Comparison of ENCODE assay signal across 8 cellular contexts in genomic region chr19:16025108-16026101, GRCh38. TPM values are rescaled to one million over a fixed set of nuclear protein-coding genes. Genes with fewer than 3 reads are reported as not detected.
DNase-seq lines count a peak whose midpoint lies in the region; ATAC-seq and TF ChIP-seq lines count a peak whose summit lies in the region.

No MANE protein-coding gene starts in this region.

- intact Hi-C loops in Right ventricle myocardium inferior (cut with DNase I), result no loop called here

- POLR2A ChIA-PET in RWPE1 (lab: Yijun Ruan, JAX; ENCODE audit: low non-redundant PET), result interaction anchor here (0.5 kb wide), 1 partner anchor 167 kb away, joined by 3 read pairs; no protein-coding TSS in a partner anchor

- H3K27ac Mint-ChIP-seq in stimulated activated naive B cell treated with anti-CD40 and anti-IgM and Interleukin-4, amounts not matched to agents 10 μg/mL and 1 μg/mL and 100 μg/mL, for 72 hours, result peak overlapping the region; percentile 5

- DNase-seq in cardiac muscle cell (ENCODE audit: low read depth in 1 of 2, low spot score in 1 of 2) (peak in 1 of 2 donors; percentile 59), Right ventricle myocardium inferior (ENCODE audit: missing footprints) (no peak), RWPE1 (ENCODE audit: low spot score) (peak; percentile 70), fibroblast of pulmonary artery (ENCODE audit: low read depth) (peak; percentile 61), inferior parietal cortex (ENCODE audit: extremely low spot score) (no peak)
- DNase-seq in stimulated activated naive B cell treated with anti-CD40 and anti-IgM and Interleukin-4, amounts not matched to agents 10 μg/mL and 1 μg/mL and 100 μg/mL, for 72 hours, result no peak

- H3K4me3 Mint-ChIP-seq in stimulated activated naive B cell treated with anti-CD40 and anti-IgM and Interleukin-4, amounts not matched to agents 10 μg/mL and 1 μg/mL and 100 μg/mL, for 72 hours, result no peak overlapping the region

- TF ChIP-seq CTCF in cardiac muscle cell (IDR thresholded peaks at IDR 0.05; ENCODE audit: low read depth, low read length) (peak; percentile 61), RWPE1 (conservative IDR thresholded peaks at IDR 0.05; ENCODE audit: low read depth) (peak; percentile 29; the same call in 1 of the 2 replicates), fibroblast of pulmonary artery (IDR thresholded peaks at IDR 0.05; ENCODE audit: low read length, missing control alignments) (peak; percentile 61)

- no peaks in the 10 kb centered on the region for H3K9me3 Mint-ChIP-seq in stimulated activated naive B cell treated with anti-CD40 and anti-IgM and Interleukin-4, amounts not matched to agents 10 μg/mL and 1 μg/mL and 100 μg/mL, for 72 hours

- no peaks in the 10 kb centered on the region for H3K27me3 ChIP-seq in cardiac muscle cell

- H3K4me1 Mint-ChIP-seq in stimulated activated naive B cell treated with anti-CD40 and anti-IgM and Interleukin-4, amounts not matched to agents 10 μg/mL and 1 μg/mL and 100 μg/mL, for 72 hours, result peaks cover 11 to 25% of the 10 kb centered on the region in 2 donors

- no peak overlapping the region for H3K4me3 ChIP-seq in cardiac muscle cell
- no peak overlapping the region for H3K4me3 ChIP-seq in fibroblast of pulmonary artery (replicated peaks; ENCODE audit: low read depth, low read length)

- no peaks in the 10 kb centered on the region for H3K9me3 ChIP-seq in cardiac muscle cell (ENCODE audit: low read depth)

- H3K4me1 ChIP-seq in cardiac muscle cell (ENCODE audit: low read depth), result no peaks in the 10 kb centered on the region

- CTCF ChIA-PET in RWPE1 (lab: Yijun Ruan, JAX), result interaction anchor here (0.6 to 0.8 kb wide), 3 partner anchors 163 to 361 kb away, joined by 3 read pairs; no protein-coding TSS in a partner anchor

- peaks cover 0 to 23% of the 10 kb centered on the region in 2 donors for H3K27me3 Mint-ChIP-seq in stimulated activated naive B cell treated with anti-CD40 and anti-IgM and Interleukin-4, amounts not matched to agents 10 μg/mL and 1 μg/mL and 100 μg/mL, for 72 hours

- no peak overlapping the region for H3K27ac ChIP-seq in cardiac muscle cell
- H3K27ac ChIP-seq in RWPE1, result no peak overlapping the region

- no peaks in the 10 kb centered on the region for H3K36me3 Mint-ChIP-seq in stimulated activated naive B cell treated with anti-CD40 and anti-IgM and Interleukin-4, amounts not matched to agents 10 μg/mL and 1 μg/mL and 100 μg/mL, for 72 hours

- ATAC-seq in Right ventricle myocardium inferior (no peak), GM21423 (IDR thresholded peaks at IDR 0.05; ENCODE audit: unreplicated experiment) (no peak), HG03159 (IDR thresholded peaks at IDR 0.05; ENCODE audit: unreplicated experiment) (no peak)
- no peak for ATAC-seq in stimulated activated naive B cell treated with anti-CD40 and anti-IgM and Interleukin-4, amounts not matched to agents 10 μg/mL and 1 μg/mL and 100 μg/mL, for 72 hours (replicated peaks)

- H3K36me3 ChIP-seq in cardiac muscle cell, result no peaks in the 10 kb centered on the region

RNA-seq across cellular contexts. Expression of gene TPM4, which starts 50.9 kb away (rescaled TPM):
- 184 and 268 TPM in 2 replicates for total RNA-seq in cardiac muscle cell
- 118 and 120 TPM in 2 replicates for polyA plus RNA-seq in cardiac muscle cell
- total RNA-seq in Right ventricle myocardium inferior, result 106 TPM

Comparison
In these comparisons a context has a peak if more than half of its experiments do, and no peak if none do; other contexts are left out.
1. DNase-seq: peak in RWPE1 (single experiment) and fibroblast of pulmonary artery (single experiment); none in Right ventricle myocardium inferior (single experiment), stimulated activated naive B cell treated with anti-CD40 and anti-IgM and Interleukin-4, amounts not matched to agents 10 μg/mL and 1 μg/mL and 100 μg/mL, for 72 hours (single experiment) and inferior parietal cortex (single experiment).
2. Peak in every context shown above with its lines, with median percentiles within 50 percentile points of each other: CTCF ChIP-seq.